In the genomic region with DNA sequence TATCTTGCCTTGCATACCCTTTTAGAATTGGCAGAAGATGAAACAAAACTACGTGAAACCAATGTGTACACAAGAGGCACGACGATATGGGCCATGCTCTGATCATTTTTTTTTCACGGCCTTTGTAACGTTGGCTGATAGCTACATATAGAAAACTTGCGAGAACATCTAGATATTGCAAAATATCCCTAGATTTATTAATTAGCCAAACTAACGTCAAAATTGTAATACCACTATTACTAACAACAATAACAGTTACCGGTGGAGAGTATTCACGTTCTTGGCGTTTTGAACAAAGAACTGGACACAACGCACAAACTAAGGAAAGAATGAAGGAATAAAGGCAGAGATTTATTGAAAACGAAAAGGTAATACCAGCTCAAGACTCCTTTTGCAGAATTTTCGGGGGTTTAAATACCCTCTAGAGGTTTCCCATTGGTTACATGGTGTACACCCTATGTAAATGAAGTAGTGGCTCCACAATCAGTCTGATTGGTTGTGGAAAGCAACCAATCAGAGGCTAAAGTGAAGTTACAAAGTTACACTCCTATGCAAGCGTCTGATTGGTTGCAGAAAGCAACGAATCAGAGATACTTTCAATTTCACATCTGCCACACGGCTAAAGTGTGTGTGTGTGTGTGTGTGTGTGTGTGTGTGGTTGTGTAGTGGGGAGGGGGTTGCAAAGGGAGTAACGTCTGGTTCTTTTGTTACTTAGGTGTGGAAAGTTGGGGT, we compare ENCODE assay signal across 8 cellular contexts. TPM values are rescaled to one million over a fixed set of nuclear protein-coding genes. Genes with fewer than 3 reads are reported as not detected.
A peak's percentile ranks its signal among the peaks of the same experiment; 100 is the strongest.
DNase-seq lines count a peak whose midpoint lies in the region; ATAC-seq and TF ChIP-seq lines count a peak whose summit lies in the region.

No MANE protein-coding gene starts in this region.

- 0 out of 2 replicates have a peak, but pooled peaks cover 3% of the 10 kb centered on the region for H3F3A ChIP-seq in Loucy (ENCODE audit: low read depth)

- H3K4me2 ChIP-seq in DND-41 (ENCODE audit: insufficient read depth, low read length) (peak overlapping the region; percentile 78), Loucy (ENCODE audit: low read depth, low read length, poor library complexity, severe bottlenecking) (peak overlapping the region; percentile 97)

- H3K36me3 ChIP-seq in DND-41 (ENCODE audit: insufficient read depth, low read length): peaks cover 7% of the 10 kb centered on the region; the same call in 1 of the 2 replicates
- H3K36me3 ChIP-seq in Loucy (ENCODE audit: insufficient read depth, low read length): no peaks in the 10 kb centered on the region

- peak overlapping the region; percentile 92 for H2AFZ ChIP-seq in DND-41 (ENCODE audit: low read depth, low read length)
- H2AFZ ChIP-seq in Loucy (ENCODE audit: low read length): peak overlapping the region; percentile 97

- TF ChIP-seq CTCF in DND-41 (IDR thresholded peaks at IDR 0.05; ENCODE audit: borderline replicate concordance, extremely low read depth, low read length, poor library complexity, severe bottlenecking) (no peak), Loucy (conservative IDR thresholded peaks at IDR 0.05; ENCODE audit: low read length) (no peak), fibroblast of the aortic adventitia (IDR thresholded peaks at IDR 0.05; ENCODE audit: insufficient read depth, low read length) (no peak)

- H3K9me3 ChIP-seq in DND-41 (ENCODE audit: insufficient read depth, low read length, severe bottlenecking): no peaks in the 10 kb centered on the region
- H3K9me3 ChIP-seq in Loucy (ENCODE audit: insufficient read depth, low read depth, low read length): no peaks in the 10 kb centered on the region

- peaks cover 43% of the 10 kb centered on the region for H3K79me2 ChIP-seq in DND-41 (ENCODE audit: insufficient read depth, low read length)
- peaks cover 44% of the 10 kb centered on the region for H3K79me2 ChIP-seq in Loucy (ENCODE audit: insufficient read depth, low read length)

- H3K9me2 ChIP-seq in Loucy (replicated peaks; ENCODE audit: low read depth, low read length): no peaks in the 10 kb centered on the region

- DNase-seq in DND-41 (peak; percentile 42), T1000 (lab: John Stamatoyannopoulos, UW) (peak; percentile 68), fibroblast of the aortic adventitia (ENCODE audit: low read depth) (peak; percentile 72), pulmonary artery endothelial cell (ENCODE audit: low read depth, low spot score) (peak; percentile 17), AML-193 (lab: John Stamatoyannopoulos, UW) (no peak)

- H3K27me3 ChIP-seq in DND-41 (ENCODE audit: insufficient read depth, low read length, poor library complexity) (no peaks in the 10 kb centered on the region), Loucy (ENCODE audit: insufficient read depth, low read length, poor library complexity, severe bottlenecking) (no peaks in the 10 kb centered on the region)

- peaks cover 37% of the 10 kb centered on the region for H3K4me1 ChIP-seq in DND-41 (ENCODE audit: insufficient read depth, low read length)
- peaks cover 39% of the 10 kb centered on the region for H3K4me1 ChIP-seq in Loucy (ENCODE audit: insufficient read depth, low read length, poor library complexity, severe bottlenecking)

- peak overlapping the region; percentile 43 to 72; a peak in 3 of 4 replicates for H3K4me3 ChIP-seq in DND-41 (ENCODE audit: low read depth in 1 of 2, low read length in 2 of 2)
- H3K4me3 ChIP-seq in Loucy (ENCODE audit: low read length, poor library complexity, severe bottlenecking): peak overlapping the region; percentile 81
- peak overlapping the region; percentile 98 for H3K4me3 ChIP-seq in fibroblast of the aortic adventitia (ENCODE audit: low read depth, low read length)

- H4K20me1 ChIP-seq in DND-41 (ENCODE audit: insufficient read depth, low read length) (peaks cover 17% of the 10 kb centered on the region; the same call in 1 of the 2 replicates), Loucy (ENCODE audit: insufficient read depth, low read length, poor library complexity, severe bottlenecking) (peaks cover 38% of the 10 kb centered on the region)

- H3K9ac ChIP-seq in DND-41 (ENCODE audit: low read depth, low read length): peak overlapping the region; percentile 72
- peak overlapping the region; percentile 78 for H3K9ac ChIP-seq in Loucy (ENCODE audit: low read depth, low read length, poor library complexity, severe bottlenecking)

- ATAC-seq in DND-41 (ENCODE audit: insufficient read depth, low read depth): no peak
- no peak for ATAC-seq in GM21526 (IDR thresholded peaks at IDR 0.05; ENCODE audit: low FRiP score, unreplicated experiment)
- ATAC-seq in HG02938 (IDR thresholded peaks at IDR 0.05; ENCODE audit: unreplicated experiment): no peak

- peak overlapping the region; percentile 85 for H3K27ac ChIP-seq in DND-41 (ENCODE audit: low read length)

RNA-seq across cellular contexts. Expression of gene GTF2B, which starts 0.9 kb away (rescaled TPM):
- 14.1 and 36.7 TPM in 2 replicates for total RNA-seq in fibroblast of the aortic adventitia (ENCODE audit: low replicate concordance)
- total RNA-seq in pulmonary artery endothelial cell: 36.1 and 38.6 TPM in 2 replicates

Comparison
In these comparisons a context has a peak if more than half of its experiments do, and no peak if none do; other contexts are left out.
1. DNase-seq: peak in DND-41 (single experiment), T1000 (single experiment), fibroblast of the aortic adventitia (single experiment) and pulmonary artery endothelial cell (single experiment); none in AML-193 (0 of 2).
2. Peak in every context shown above with its lines, with median percentiles within 50 percentile points of each other: H3K4me3 ChIP-seq.